ENCODE assay signal across 11 cellular contexts in genomic region chr6:149861603-149862423, GRCh38. TPM values are rescaled to one million over a fixed set of nuclear protein-coding genes. Genes with fewer than 3 reads are reported as not detected.
DNase-seq lines count a peak whose midpoint lies in the region; ATAC-seq and TF ChIP-seq lines count a peak whose summit lies in the region.
"Had no signal": no experiment of that assay in that cellular context is flagged by ENCODE, and none has a peak within 500 bp of the region (broad histone marks: within the 10 kb centered on the region; RNA-seq: fewer than 3 reads in every experiment).

No MANE protein-coding gene starts in this region.

- intact Hi-C loops in ascending aorta (cut with DNase I), result loop anchor here (2.0 kb wide), 1 partner anchor 111 kb away; no protein-coding TSS in a partner anchor

- H3K9me3 Mint-ChIP-seq in GM23338, result no peaks in the 10 kb centered on the region; the same call in 2 of the 3 replicates
- H3K9me3 Mint-ChIP-seq in brain, result no peaks in the 10 kb centered on the region
- no peaks in the 10 kb centered on the region for H3K9me3 Mint-ChIP-seq in mesothelial cell of epicardium

- H4K20me1 ChIP-seq in BLaER1, result peaks cover 29% of the 10 kb centered on the region
- H4K20me1 ChIP-seq in GM23338 (replicated peaks; ENCODE audit: insufficient read depth), result 0 out of 2 replicates have a peak, but pooled peaks cover 19% of the 10 kb centered on the region

- H3K36me3 Mint-ChIP-seq in GM23338 (ENCODE audit: low read depth) (no peaks in the 10 kb centered on the region), brain (peaks cover 12% of the 10 kb centered on the region), mesothelial cell of epicardium (no peaks in the 10 kb centered on the region)

- H3K4me3 ChIP-seq in BLaER1, result no peak overlapping the region
- peak overlapping the region; percentile 89; the same call in 1 of the 2 replicates for H3K4me3 ChIP-seq in GM23338
- H3K4me3 ChIP-seq in ascending aorta, result peak overlapping the region in 1 of 2 donors; percentile 74

- TF ChIP-seq CTCF in GM23338 (conservative IDR thresholded peaks at IDR 0.05; ENCODE audit: low read depth in 2 of 2), result no peak
- no peak for TF ChIP-seq CTCF in brain (conservative IDR thresholded peaks at IDR 0.05)
- TF ChIP-seq CTCF in mesothelial cell of epicardium (IDR thresholded peaks at IDR 0.05; ENCODE audit: unreplicated experiment), result no peak
- TF ChIP-seq CTCF in ascending aorta (IDR thresholded peaks at IDR 0.05), result no peak

- H3K4me3 Mint-ChIP-seq in GM23338, result peak overlapping the region; percentile 83
- H3K4me3 Mint-ChIP-seq in brain, result peak overlapping the region; percentile 87 to 97 (median 92)
- peak overlapping the region; percentile 43 for H3K4me3 Mint-ChIP-seq in mesothelial cell of epicardium

- DNase-seq in GM23338 (ENCODE audit: low spot score), result no peak
- DNase-seq in mesothelial cell of epicardium (ENCODE audit: low spot score in 2 of 2, unreplicated experiment in 2 of 2), result no peak
- no peak for DNase-seq in NCI-H446 (lab: John Stamatoyannopoulos, UW)
- DNase-seq in ascending aorta (ENCODE audit: low spot score in 2 of 2), result no peak
- DNase-seq: activated CD4-positive, alpha-beta T cell treated with anti-CD3 and anti-CD28 coated beads for 4 hours; pancreas had no signal

- H3K36me3 ChIP-seq in BLaER1 (no peaks in the 10 kb centered on the region), GM23338 (ENCODE audit: insufficient read depth) (no peaks in the 10 kb centered on the region), ascending aorta (no peaks in the 10 kb centered on the region)
- H3K36me3 ChIP-seq: cardiac muscle cell, pancreas had no signal

- peaks cover 28% of the 10 kb centered on the region for H3K4me1 ChIP-seq in BLaER1
- H3K4me1 ChIP-seq in GM23338 (ENCODE audit: insufficient read depth), result peaks cover 20% of the 10 kb centered on the region
- peaks cover 5 to 9% of the 10 kb centered on the region in 2 donors for H3K4me1 ChIP-seq in ascending aorta

- H3K27ac Mint-ChIP-seq in GM23338 (no peak overlapping the region), brain (peak overlapping the region in 3 of 5 experiments; percentile 37 to 99 (median 46)), mesothelial cell of epicardium (no peak overlapping the region)

- H3K9me2 ChIP-seq in GM23338 (ENCODE audit: insufficient read depth), result no peaks in the 10 kb centered on the region

- H3K9ac ChIP-seq in BLaER1, result no peak overlapping the region

- no peak overlapping the region for H3K27ac ChIP-seq in BLaER1
- no peak overlapping the region for H3K27ac ChIP-seq in GM23338 (ENCODE audit: low read depth)
- H3K27ac ChIP-seq in ascending aorta, result no peak overlapping the region
- H3K27ac ChIP-seq: cardiac muscle cell had no signal

- H3F3A ChIP-seq in GM23338 (replicated peaks; ENCODE audit: low read depth), result 0 out of 2 replicates have a peak, but pooled peaks cover 6% of the 10 kb centered on the region

- peaks cover 19% of the 10 kb centered on the region for H3K79me2 ChIP-seq in GM23338 (replicated peaks; ENCODE audit: insufficient read depth)

- H3K27me3 ChIP-seq in BLaER1 (no peaks in the 10 kb centered on the region), GM23338 (ENCODE audit: insufficient read depth) (peaks cover 17% of the 10 kb centered on the region), ascending aorta (no peaks in the 10 kb centered on the region)
- H3K27me3 ChIP-seq: pancreas had no signal

- no peaks in the 10 kb centered on the region for H3K9me3 ChIP-seq in BLaER1
- H3K9me3 ChIP-seq in ascending aorta, result no peaks in the 10 kb centered on the region
- H3K9me3 ChIP-seq: pancreas had no signal

- H3K27me3 Mint-ChIP-seq in GM23338 (ENCODE audit: insufficient read depth, low read depth, poor library complexity), result peaks cover 22% of the 10 kb centered on the region
- H3K27me3 Mint-ChIP-seq in brain, result peaks cover 10% of the 10 kb centered on the region
- H3K27me3 Mint-ChIP-seq in mesothelial cell of epicardium (ENCODE audit: low read depth), result peaks cover 4% of the 10 kb centered on the region

- peak overlapping the region; percentile 92 for H3K4me2 ChIP-seq in BLaER1
- peak overlapping the region; percentile 97 for H3K4me2 ChIP-seq in GM23338

- ATAC-seq in GM23338 (no peak), GM21717 (IDR thresholded peaks at IDR 0.05; ENCODE audit: unreplicated experiment) (no peak), GM21825 (IDR thresholded peaks at IDR 0.05; ENCODE audit: unreplicated experiment) (no peak)
- ATAC-seq: pancreas had no signal

- H3K4me1 Mint-ChIP-seq in GM23338 (peaks cover 43% of the 10 kb centered on the region), brain (peaks cover 68% of the 10 kb centered on the region), mesothelial cell of epicardium (peaks cover 17% of the 10 kb centered on the region)

- H2AFZ ChIP-seq in GM23338, result no peak overlapping the region

TF ChIP-seq in GM23338, 12 proteins besides CTCF, POLR2A, EP300 and RAD21:
- no peak for TF ChIP-seq ETS1 (IDR thresholded peaks at IDR 0.05)
- TF ChIP-seq CREB1 (CRISPR knock-in tag; IDR thresholded peaks at IDR 0.05; ENCODE audit: low read depth), result no peak

RNA-seq across cellular contexts. Expression of gene LRP11, which starts 2.3 kb away (rescaled TPM):
- 31.5 and 37.1 TPM in 2 replicates for total RNA-seq in GM23338 (2014; rRNA removed; shearing (Covaris generic))
- polyA plus RNA-seq in GM23338 (2016; fragmentation: Nextera tagmentation; extraction: Ambion mirVana), result 9.3 and 10.8 TPM in 2 replicates
- 32.6 TPM for polyA plus RNA-seq in brain (ENCODE audit: insufficient read depth, low read depth, low replicate concordance)
- total RNA-seq in mesothelial cell of epicardium, result 17.2 to 17.9 TPM (median 17.8 TPM) in 3 replicates
- 39.1 TPM for total RNA-seq in ascending aorta

RNA-seq across cellular contexts. Expression of gene RAET1E, which starts 36.1 kb away (rescaled TPM):
- not detected in 2 replicates for total RNA-seq in GM23338 (2014; rRNA removed; shearing (Covaris generic))
- polyA plus RNA-seq in GM23338 (2016; fragmentation: Nextera tagmentation; extraction: Ambion mirVana) (not detected in 2 replicates), brain (ENCODE audit: insufficient read depth, low read depth, low replicate concordance) (0.17 TPM)
- total RNA-seq in mesothelial cell of epicardium (not detected in 3 replicates), ascending aorta (not detected)
- total RNA-seq: cardiac muscle cell had no signal
- polyA plus RNA-seq: cardiac muscle cell, pancreas had no signal

Comparison
In these comparisons a context has a peak if more than half of its experiments do, and no peak if none do; other contexts are left out.
1. H3K27ac Mint-ChIP-seq: peak in brain (3 of 5); none in GM23338 (single experiment) and mesothelial cell of epicardium (single experiment).
2. Peak in every context shown above with its lines, with median percentiles within 50 percentile points of each other: H3K4me3 Mint-ChIP-seq.